ENCODE assay signal across 20 cellular contexts in genomic region chr11:2132874-2133480, GRCh38. TPM values are rescaled to one million over a fixed set of nuclear protein-coding genes. Genes with fewer than 3 reads are reported as not detected.
DNase-seq lines count a peak whose midpoint lies in the region; ATAC-seq, FAIRE-seq and TF ChIP-seq lines count a peak whose summit lies in the region.
"Had no signal": no experiment of that assay in that cellular context is flagged by ENCODE, and none has a peak within 500 bp of the region (broad histone marks: within the 10 kb centered on the region; RNA-seq: fewer than 3 reads in every experiment).

No MANE protein-coding gene starts in this region.

- H3K9me3 Mint-ChIP-seq in progenitor cell of endocrine pancreas (ENCODE audit: low read depth) = no peaks in the 10 kb centered on the region

- peaks cover 5% of the 10 kb centered on the region for H3K4me1 Mint-ChIP-seq in progenitor cell of endocrine pancreas (ENCODE audit: low read depth)

- peak overlapping the region; percentile 74 for H3K27ac Mint-ChIP-seq in progenitor cell of endocrine pancreas
- H3K27ac Mint-ChIP-seq: IgD-negative memory B cell had no signal

- peak overlapping the region; percentile 7 for H3K4me3 Mint-ChIP-seq in progenitor cell of endocrine pancreas (ENCODE audit: low read depth)
- H3K4me3 Mint-ChIP-seq: IgD-negative memory B cell had no signal

- DNase-seq in NCI-H146 (lab: John Stamatoyannopoulos, UW) (peak; percentile 22), NCI-H146 treated with DMSO at 0.1 percent for 48 hours (lab: John Stamatoyannopoulos, UW; ENCODE audit: unreplicated experiment) (no peak), KBM-7 (peak; percentile 14), HepG2 (ENCODE audit: low spot score) (no peak), progenitor cell of endocrine pancreas (ENCODE audit: low spot score, unreplicated experiment) (no peak), NK-92 (lab: John Stamatoyannopoulos, UW; ENCODE audit: unreplicated experiment) (no peak), foreskin fibroblast (no peak)
- DNase-seq: AML-193, NCI-H187 treated with DMSO at 0.1 percent for 48 hours, NCI-H2227 treated with DMSO at 0.1 percent for 48 hours, NCI-H510A treated with DMSO at 0.1 percent for 48 hours, PC-3, RPMI8226, SIG-M5 had no signal

- WGBS in HepG2 (ENCODE audit: low lambda C conversion rate) = 92% methylated on average over 21 of the region's 35 CpGs

- intact Hi-C loops in HepG2 (cut with micrococcal nuclease; ENCODE audit: unreplicated experiment) = no loop called here

- CTCF ChIA-PET in HepG2 (lab: Yijun Ruan, JAX; ENCODE audit: low intra/inter-chr PET ratio, low total read pairs) = no interaction called here

- no peak for TF ChIP-seq CTCF in HepG2 (CRISPR knock-in tag; IDR thresholded peaks at IDR 0.05)
- no peak for TF ChIP-seq CTCF in progenitor cell of endocrine pancreas (IDR thresholded peaks at IDR 0.05; ENCODE audit: unreplicated experiment)
- no peak for TF ChIP-seq CTCF in foreskin fibroblast (IDR thresholded peaks at IDR 0.05; ENCODE audit: low read depth, low read length)

- peaks cover 71% of the 10 kb centered on the region for H4K20me1 ChIP-seq in HepG2 (ENCODE audit: insufficient read depth, low read length)

- peaks cover 24 to 47% of the 10 kb centered on the region in 2 experiments; a peak in 4 of 5 replicates for H3K36me3 ChIP-seq in HepG2 (replicated peaks in 1 of 2; ENCODE audit: control insufficient read depth in 1 of 2, insufficient read depth in 2 of 2, low read length in 2 of 2)
- H3K36me3 ChIP-seq: HAP-1 had no signal

- BruUV-seq in HepG2 (replicated peaks; lab: Mats Ljungman, UMichigan) = no TSS peak

- H3K36me3 Mint-ChIP-seq in progenitor cell of endocrine pancreas (ENCODE audit: insufficient read depth) = peaks cover 19% of the 10 kb centered on the region

- H3K4me1 ChIP-seq in HepG2 (ENCODE audit: insufficient read depth, low read length) = peaks cover 28% of the 10 kb centered on the region
- H3K4me1 ChIP-seq: HAP-1 had no signal

- in situ Hi-C loops in KBM-7 (cut with MboI; ENCODE audit: low pct_unique_long_range_greater_than_20kb, low sequenced_read_pairs) (no loop called here), HepG2 (cut with HindIII; ENCODE audit: extremely low pct_ligation_motif_present, low pct_unique_long_range_greater_than_20kb) (no loop called here)

- TF ChIP-seq POLR2A in HepG2 (IDR thresholded peaks at IDR 0.05; ENCODE audit: insufficient read depth in 1 of 2, low read depth in 2 of 2, low read length in 2 of 2) = no peak

- peak overlapping the region; percentile 60 for H3K27ac ChIP-seq in HepG2 (ENCODE audit: extremely low read length, insufficient read depth, low read length)
- H3K27ac ChIP-seq: 22Rv1 had no signal

- no peak overlapping the region for H3K9ac ChIP-seq in HepG2 (ENCODE audit: insufficient read depth, low read depth, low read length)

- ATAC-seq in HepG2 = no peak
- no peak for ATAC-seq in GM18858 (IDR thresholded peaks at IDR 0.05; ENCODE audit: unreplicated experiment)
- ATAC-seq: PC-3 had no signal

- TF ChIP-seq RAD21 in HepG2 (CRISPR knock-in tag; IDR thresholded peaks at IDR 0.05) = no peak

- TF ChIP-seq EP300 in HepG2 (IDR thresholded peaks at IDR 0.05; ENCODE audit: low read depth in 2 of 2, low read length in 2 of 2) (no peak), HepG2 (CRISPR knock-in tag; IDR thresholded peaks at IDR 0.05; ENCODE audit: borderline replicate concordance) (no peak)

- no peaks in the 10 kb centered on the region for H3K9me3 ChIP-seq in HepG2 (ENCODE audit: low read length)
- H3K9me3 ChIP-seq: HAP-1 had no signal

- no peak overlapping the region for H2AFZ ChIP-seq in HepG2 (ENCODE audit: low read length)

- POLR2A ChIA-PET in HepG2 (lab: Yijun Ruan, JAX) = interaction anchor here (1.9 kb wide), 1 partner anchor 143 kb away, joined by 6 read pairs; no protein-coding TSS in a partner anchor

- peaks cover 27% of the 10 kb centered on the region for H3K27me3 Mint-ChIP-seq in progenitor cell of endocrine pancreas

- FAIRE-seq in HepG2 (lab: Jason Lieb, UNC) = no peak
- FAIRE-seq: G401.6, HTR-8/SVneo had no signal

- H3K4me3 ChIP-seq in HepG2 (replicated peaks in 1 of 3; ENCODE audit: insufficient read depth in 1 of 3, low read depth in 2 of 3, low read length in 3 of 3) = no peak overlapping the region
- no peak overlapping the region for H3K4me3 ChIP-seq in foreskin fibroblast (ENCODE audit: low read depth in 1 of 2, low read length in 2 of 2)
- H3K4me3 ChIP-seq: HAP-1 had no signal

- H3K79me2 ChIP-seq in HepG2 (ENCODE audit: insufficient read depth, low read length) = peaks cover 15% of the 10 kb centered on the region

- H3K4me2 ChIP-seq in HepG2 (ENCODE audit: low read depth, low read length) = no peak overlapping the region

- H3K27me3 ChIP-seq in HepG2 (ENCODE audit: control insufficient read depth in 1 of 2, insufficient read depth in 2 of 2, low read length in 2 of 2) = no peaks in the 10 kb centered on the region

RNA-seq across cellular contexts. Expression of gene IGF2, which starts 6.2 kb away (rescaled TPM):
- total RNA-seq in HepG2 (2016; rRNA removed; fragmentation: Illumina TruSeq; extraction: Trizol) = 79.1 and 138 TPM in 2 replicates
- total RNA-seq in HepG2 (2016; cell fraction: cytosol; rRNA removed; fragmentation: Illumina TruSeq; extraction: Trizol; ENCODE audit: low read depth) = 150 and 154 TPM in 2 replicates
- 71.0 and 125 TPM in 2 replicates for total RNA-seq in HepG2 (2016; cell fraction: insoluble cytoplasmic fraction; rRNA removed; fragmentation: Illumina TruSeq; extraction: Trizol)
- 362 and 363 TPM in 2 replicates for total RNA-seq in HepG2 (2016; cell fraction: membrane; rRNA removed; fragmentation: Illumina TruSeq; extraction: Trizol)
- total RNA-seq in HepG2 (2016; cell fraction: nucleus; rRNA removed; fragmentation: Illumina TruSeq; extraction: Trizol) = 89.6 and 109 TPM in 2 replicates
- polyA plus RNA-seq in HepG2 (2011; rRNA removed) = 254 and 379 TPM in 2 replicates
- 454 and 616 TPM in 2 replicates for polyA plus RNA-seq in HepG2 (2011; cell fraction: cytosol; rRNA removed)
- polyA plus RNA-seq in HepG2 (2011; cell fraction: nucleus; rRNA removed) = 839 and 1,149 TPM in 2 replicates
- polyA plus RNA-seq in HepG2 (2012) = 4,210 and 4,559 TPM in 2 replicates
- polyA plus RNA-seq in HepG2 (2016; cell fraction: cytosol; fragmentation: Illumina TruSeq; extraction: Trizol; ENCODE audit: low read depth) = 341 and 387 TPM in 2 replicates
- polyA plus RNA-seq in HepG2 (2016; cell fraction: insoluble cytoplasmic fraction; fragmentation: Illumina TruSeq; extraction: Trizol; ENCODE audit: low read depth) = 1,191 and 1,950 TPM in 2 replicates
- 1,798 and 2,413 TPM in 2 replicates for polyA plus RNA-seq in HepG2 (2016; cell fraction: membrane; fragmentation: Illumina TruSeq; extraction: Trizol; ENCODE audit: low read depth)
- 949 and 1,082 TPM in 2 replicates for polyA plus RNA-seq in HepG2 (2016; cell fraction: nucleus; fragmentation: Illumina TruSeq; extraction: Trizol; ENCODE audit: insufficient read depth, low read depth)
- 0.19 and 781 TPM in 2 replicates for polyA minus RNA-seq in HepG2 (2011; rRNA and poly(A)+ RNA removed; ENCODE audit: low replicate concordance)
- 811 and 1,353 TPM in 2 replicates for polyA minus RNA-seq in HepG2 (2011; cell fraction: cytosol; rRNA and poly(A)+ RNA removed)
- 170 and 248 TPM in 2 replicates for polyA minus RNA-seq in HepG2 (2011; cell fraction: nucleus; rRNA and poly(A)+ RNA removed)
- 4,678 and 5,100 TPM in 2 replicates for total RNA-seq in progenitor cell of endocrine pancreas
- polyA plus RNA-seq: IgD-negative memory B cell had no signal

RNA-seq across cellular contexts. Expression of gene INS, which starts 28.0 kb away (rescaled TPM):
- total RNA-seq in HepG2 (2016; rRNA removed; fragmentation: Illumina TruSeq; extraction: Trizol) (not detected in 2 replicates), progenitor cell of endocrine pancreas (68.7 and 75.2 TPM in 2 replicates)
- total RNA-seq in HepG2 (2016; cell fraction: cytosol; rRNA removed; fragmentation: Illumina TruSeq; extraction: Trizol; ENCODE audit: low read depth) = not detected in 2 replicates
- total RNA-seq in HepG2 (2016; cell fraction: insoluble cytoplasmic fraction; rRNA removed; fragmentation: Illumina TruSeq; extraction: Trizol) = not detected in 2 replicates
- not detected in 2 replicates for total RNA-seq in HepG2 (2016; cell fraction: membrane; rRNA removed; fragmentation: Illumina TruSeq; extraction: Trizol)
- not detected in 2 replicates for total RNA-seq in HepG2 (2016; cell fraction: nucleus; rRNA removed; fragmentation: Illumina TruSeq; extraction: Trizol)
- not detected in 2 replicates for polyA plus RNA-seq in HepG2 (2011; rRNA removed)
- not detected in 2 replicates for polyA plus RNA-seq in HepG2 (2011; cell fraction: cytosol; rRNA removed)
- polyA plus RNA-seq in HepG2 (2011; cell fraction: nucleus; rRNA removed) = not detected in 2 replicates
- polyA plus RNA-seq in HepG2 (2012) = not detected in 2 replicates
- not detected in 2 replicates for polyA plus RNA-seq in HepG2 (2016; cell fraction: cytosol; fragmentation: Illumina TruSeq; extraction: Trizol; ENCODE audit: low read depth)
- not detected in 2 replicates for polyA plus RNA-seq in HepG2 (2016; cell fraction: insoluble cytoplasmic fraction; fragmentation: Illumina TruSeq; extraction: Trizol; ENCODE audit: low read depth)
- not detected in 2 replicates for polyA plus RNA-seq in HepG2 (2016; cell fraction: membrane; fragmentation: Illumina TruSeq; extraction: Trizol; ENCODE audit: low read depth)
- polyA plus RNA-seq in HepG2 (2016; cell fraction: nucleus; fragmentation: Illumina TruSeq; extraction: Trizol; ENCODE audit: insufficient read depth, low read depth) = not detected in 2 replicates
- not detected in 2 replicates for polyA minus RNA-seq in HepG2 (2011; rRNA and poly(A)+ RNA removed; ENCODE audit: low replicate concordance)
- not detected in 2 replicates for polyA minus RNA-seq in HepG2 (2011; cell fraction: cytosol; rRNA and poly(A)+ RNA removed)
- polyA minus RNA-seq in HepG2 (2011; cell fraction: nucleus; rRNA and poly(A)+ RNA removed) = not detected in 2 replicates
- total RNA-seq: PC-3 had no signal
- polyA plus RNA-seq: IgD-negative memory B cell had no signal

RNA-seq across cellular contexts. Expression of gene TH, which starts 38.6 kb away (rescaled TPM):
- total RNA-seq in HepG2 (2016; rRNA removed; fragmentation: Illumina TruSeq; extraction: Trizol) (not detected in 2 replicates), progenitor cell of endocrine pancreas (0.53 and 1.1 TPM in 2 replicates)
- not detected in 2 replicates for total RNA-seq in HepG2 (2016; cell fraction: cytosol; rRNA removed; fragmentation: Illumina TruSeq; extraction: Trizol; ENCODE audit: low read depth)
- total RNA-seq in HepG2 (2016; cell fraction: insoluble cytoplasmic fraction; rRNA removed; fragmentation: Illumina TruSeq; extraction: Trizol) = not detected in 2 replicates
- total RNA-seq in HepG2 (2016; cell fraction: membrane; rRNA removed; fragmentation: Illumina TruSeq; extraction: Trizol) = not detected in 2 replicates
- total RNA-seq in HepG2 (2016; cell fraction: nucleus; rRNA removed; fragmentation: Illumina TruSeq; extraction: Trizol) = not detected in 2 replicates
- 0.36 and 0.42 TPM in 2 replicates for polyA plus RNA-seq in HepG2 (2011; rRNA removed)
- 0.08 and 0.15 TPM in 2 replicates for polyA plus RNA-seq in HepG2 (2011; cell fraction: cytosol; rRNA removed)
- polyA plus RNA-seq in HepG2 (2011; cell fraction: nucleus; rRNA removed) = 3.1 and 4.3 TPM in 2 replicates
- polyA plus RNA-seq in HepG2 (2012) = not detected in 2 replicates
- polyA plus RNA-seq in HepG2 (2016; cell fraction: cytosol; fragmentation: Illumina TruSeq; extraction: Trizol; ENCODE audit: low read depth) = not detected in 2 replicates
- not detected in 2 replicates for polyA plus RNA-seq in HepG2 (2016; cell fraction: insoluble cytoplasmic fraction; fragmentation: Illumina TruSeq; extraction: Trizol; ENCODE audit: low read depth)
- polyA plus RNA-seq in HepG2 (2016; cell fraction: membrane; fragmentation: Illumina TruSeq; extraction: Trizol; ENCODE audit: low read depth) = not detected in 2 replicates
- polyA plus RNA-seq in HepG2 (2016; cell fraction: nucleus; fragmentation: Illumina TruSeq; extraction: Trizol; ENCODE audit: insufficient read depth, low read depth) = not detected in 2 replicates
- polyA minus RNA-seq in HepG2 (2011; rRNA and poly(A)+ RNA removed; ENCODE audit: low replicate concordance) = not detected in 2 replicates
- polyA minus RNA-seq in HepG2 (2011; cell fraction: cytosol; rRNA and poly(A)+ RNA removed) = not detected in 2 replicates
- not detected in 2 replicates for polyA minus RNA-seq in HepG2 (2011; cell fraction: nucleus; rRNA and poly(A)+ RNA removed)
- polyA plus RNA-seq: IgD-negative memory B cell had no signal

Comparison
In these comparisons a context has a peak if more than half of its experiments do, and no peak if none do; other contexts are left out.
1. DNase-seq: peak in NCI-H146 (single experiment) and KBM-7 (single experiment); none in NCI-H146 treated with DMSO at 0.1 percent for 48 hours (single experiment), HepG2 (single experiment), progenitor cell of endocrine pancreas (single experiment), NK-92 (single experiment) and foreskin fibroblast (0 of 2).
2. RNA of gene IGF2, which starts 6.2 kb away (total RNA-seq): 4,678 to 5,100 TPM in progenitor cell of endocrine pancreas; 71.0 to 363 TPM in HepG2; every median in the first group is over 10 times any median in the second.
3. RNA of gene INS, which starts 28.0 kb away (total RNA-seq): 68.7 to 75.2 TPM in progenitor cell of endocrine pancreas; not detected in HepG2; every median in the first group is over 10 times any median in the second.